Comparison of ENCODE assay signal across 8 cellular contexts in the genomic region with DNA sequence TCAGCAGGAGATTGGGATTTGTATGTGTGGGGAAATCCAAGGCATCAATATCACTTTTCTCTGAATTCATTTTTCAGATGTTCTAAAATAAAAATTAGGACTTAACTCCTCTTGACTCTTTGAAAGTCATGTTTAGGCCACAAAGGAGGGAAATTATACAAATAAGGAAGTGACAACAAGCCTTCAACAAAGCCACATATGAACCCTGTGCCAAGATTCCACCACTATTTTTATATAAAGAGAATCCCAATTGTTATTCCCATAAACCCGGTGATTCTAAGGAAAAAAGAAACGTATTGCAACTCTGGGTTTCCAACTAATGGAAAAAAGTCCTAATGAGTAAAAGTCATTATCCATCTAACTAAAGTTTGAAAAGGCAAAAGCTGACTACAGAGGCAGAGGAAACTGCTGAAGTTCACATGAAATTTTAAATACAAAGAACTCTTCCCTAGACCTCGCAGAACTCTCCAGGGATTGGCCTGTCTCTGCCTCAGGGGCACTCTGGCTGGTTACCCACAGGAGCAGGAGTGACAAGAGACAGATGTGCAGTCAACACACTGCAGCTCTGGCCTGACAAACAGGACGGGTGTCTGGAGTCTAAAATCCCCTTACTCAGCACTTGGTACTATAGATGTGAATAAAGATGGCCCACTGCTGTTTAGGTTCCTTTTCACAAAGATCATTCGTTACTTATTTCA. TPM values are rescaled to one million over a fixed set of nuclear protein-coding genes. Genes with fewer than 3 reads are reported as not detected.
DNase-seq lines count a peak whose midpoint lies in the region; ATAC-seq, FAIRE-seq and TF ChIP-seq lines count a peak whose summit lies in the region.
"Had no signal": no experiment of that assay in that cellular context is flagged by ENCODE, and none has a peak within 500 bp of the region (broad histone marks: within the 10 kb centered on the region; RNA-seq: fewer than 3 reads in every experiment).

No MANE protein-coding gene starts in this region.

- TF ChIP-seq POLR2A in GM12891 (IDR thresholded peaks at IDR 0.05; ENCODE audit: low read depth, low read length) (no peak), esophagus muscularis mucosa (IDR thresholded peaks at IDR 0.05; ENCODE audit: low read depth) (no peak)

- H3K9me3 Mint-ChIP-seq in endothelial cell (ENCODE audit: unreplicated experiment) = no peaks in the 10 kb centered on the region

- H3K4me1 ChIP-seq in esophagus muscularis mucosa (peaks cover 23 to 44% (median 35%) of the 10 kb centered on the region in 4 donors), skeletal muscle satellite cell (ENCODE audit: control insufficient read depth, insufficient read depth, low read length) (peaks cover 31% of the 10 kb centered on the region)

- H3K36me3 Mint-ChIP-seq in endothelial cell (ENCODE audit: low read depth, unreplicated experiment) = peaks cover 29% of the 10 kb centered on the region

- H3K27me3 Mint-ChIP-seq in endothelial cell (ENCODE audit: unreplicated experiment) = no peaks in the 10 kb centered on the region

- H3K36me3 ChIP-seq in esophagus muscularis mucosa = peaks cover 0 to 57% (median 36%) of the 10 kb centered on the region in 4 donors
- H3K36me3 ChIP-seq in skeletal muscle satellite cell (ENCODE audit: insufficient read depth, low read length) = peaks cover 28% of the 10 kb centered on the region

- H3K27ac Mint-ChIP-seq in endothelial cell (ENCODE audit: unreplicated experiment) = no peak overlapping the region

- H3K27ac ChIP-seq in esophagus muscularis mucosa (replicated peaks in 1 of 4) = peak overlapping the region in 3 of 4 donors; percentile 1 to 31 (median 23)

- H3K9me3 ChIP-seq in esophagus muscularis mucosa = no peaks in the 10 kb centered on the region
- H3K9me3 ChIP-seq in skeletal muscle satellite cell (replicated peaks; ENCODE audit: low read length) = no peaks in the 10 kb centered on the region

- no peaks in the 10 kb centered on the region for H3K27me3 ChIP-seq in esophagus muscularis mucosa
- H3K27me3 ChIP-seq in skeletal muscle satellite cell (ENCODE audit: control insufficient read depth, insufficient read depth, low read length) = no peaks in the 10 kb centered on the region

- DNase-seq in GM12891 (ENCODE audit: insufficient read length, low spot score) (no peak), SK-N-DZ (ENCODE audit: low spot score) (peak; percentile 41), esophagus muscularis mucosa (ENCODE audit: extremely low spot score) (no peak), endothelial cell (ENCODE audit: low spot score) (no peak), NCI-H187 treated with DMSO at 0.1 percent for 48 hours (lab: John Stamatoyannopoulos, UW) (no peak)

- H3K4me3 ChIP-seq in esophagus muscularis mucosa (no peak overlapping the region), skeletal muscle satellite cell (ENCODE audit: low read length) (no peak overlapping the region)
- H3K4me3 ChIP-seq: lung had no signal

- H3K4me2 ChIP-seq in skeletal muscle satellite cell (ENCODE audit: low read length) = peak overlapping the region; percentile 44

- no peak for FAIRE-seq in GM12891 (lab: Jason Lieb, UNC)

- H3K4me1 Mint-ChIP-seq in endothelial cell (ENCODE audit: unreplicated experiment) = peaks cover 13% of the 10 kb centered on the region

- ATAC-seq in GM18498 (IDR thresholded peaks at IDR 0.05; ENCODE audit: unreplicated experiment) = no peak

- TF ChIP-seq EP300 in esophagus muscularis mucosa (IDR thresholded peaks at IDR 0.05) = no peak

- TF ChIP-seq CTCF in esophagus muscularis mucosa (IDR thresholded peaks at IDR 0.05) = no peak
- TF ChIP-seq CTCF in endothelial cell (IDR thresholded peaks at IDR 0.05; ENCODE audit: unreplicated experiment) = no peak

- intact Hi-C loops in esophagus muscularis mucosa (cut with DNase I) = no loop called here

- no peak overlapping the region for H3K4me3 Mint-ChIP-seq in endothelial cell (ENCODE audit: unreplicated experiment)

- WGBS in esophagus muscularis mucosa = 58% methylated on average over 5 of the region's 5 CpGs

- H3K9ac ChIP-seq in skeletal muscle satellite cell (ENCODE audit: low read depth, low read length) = no peak overlapping the region

TF ChIP-seq in GM12891, 5 proteins besides CTCF, POLR2A, EP300 and RAD21:
- TF ChIP-seq POLR2AphosphoS5 (IDR thresholded peaks at IDR 0.05; ENCODE audit: low read depth, low read length) (no peak), TAF1 (IDR thresholded peaks at IDR 0.05; ENCODE audit: low read depth, low read length) (no peak), POU2F2 (IDR thresholded peaks at IDR 0.05; ENCODE audit: low read depth, low read length) (no peak), SPI1 (IDR thresholded peaks at IDR 0.05; ENCODE audit: low read depth, low read length) (peak; percentile 63; the same call in 1 of the 2 replicates), PAX5 (IDR thresholded peaks at IDR 0.05; ENCODE audit: insufficient read depth, low read length, severe bottlenecking) (no peak)

RNA-seq across cellular contexts. Expression of a gene that starts 11.5 kb away (rescaled TPM):
- 8.0 TPM for polyA plus RNA-seq in GM12891 (2012; ENCODE audit: low read depth, missing spikeins)
- 14.5 and 17.0 TPM in 2 replicates for polyA plus RNA-seq in SK-N-DZ (2014; cell fraction: cytosol; rRNA removed)
- 20.8 and 26.8 TPM in 2 replicates for polyA plus RNA-seq in SK-N-DZ (2014; cell fraction: nucleus; rRNA removed)
- total RNA-seq in esophagus muscularis mucosa (10 to 100 TPM; 39.9 to 63.7 (median 45.6) TPM), endothelial cell (ENCODE audit: unreplicated experiment) (24.1 TPM)
- 38.0 and 72.2 TPM in 2 replicates for total RNA-seq in skeletal muscle satellite cell (2012; rRNA removed)
